Comparison of ENCODE assay signal across 12 cellular contexts in genomic region chr1:155186955-155187891, GRCh38. TPM values are rescaled to one million over a fixed set of nuclear protein-coding genes. Genes with fewer than 3 reads are reported as not detected.
DNase-seq lines count a peak whose midpoint lies in the region; ATAC-seq, FAIRE-seq and TF ChIP-seq lines count a peak whose summit lies in the region.
"Had no signal": no experiment of that assay in that cellular context is flagged by ENCODE, and none has a peak within 500 bp of the region (broad histone marks: within the 10 kb centered on the region; RNA-seq: fewer than 3 reads in every experiment).

No MANE protein-coding gene starts in this region.

- no peak for TF ChIP-seq POLR2A in A549 (IDR thresholded peaks at IDR 0.05; ENCODE audit: low read length)

- H3K36me3 Mint-ChIP-seq in GM23338 (ENCODE audit: low read depth), result peaks cover 15% of the 10 kb centered on the region
- no peaks in the 10 kb centered on the region for H3K36me3 Mint-ChIP-seq in dendritic cell treated with granulocyte-macrophage colony-stimulating factor and Interleukin-4, amounts not matched to agents 40 ng/mL and 50 ng/mL, for 4 days (ENCODE audit: low read depth)
- H3K36me3 Mint-ChIP-seq in naive thymus-derived CD8-positive, alpha-beta T cell, result peaks cover 0 to 16% (median 0%) of the 10 kb centered on the region in 3 donors

- WGBS in A549 (ENCODE audit: missing lambda C conversion rate), result 76% methylated on average over 27 of the region's 27 CpGs

- intact Hi-C loops in dendritic cell treated with granulocyte-macrophage colony-stimulating factor and Interleukin-4, amounts not matched to agents 40 ng/mL and 50 ng/mL, for 4 days (cut with micrococcal nuclease), result no loop called here

- no peaks in the 10 kb centered on the region for H4K20me1 ChIP-seq in GM23338 (replicated peaks; ENCODE audit: insufficient read depth)

- ATAC-seq in A549 (peak; percentile 14 to 19; a peak in 3 of 6 replicates), GM23338 (peak; percentile 39), GM21515 (IDR thresholded peaks at IDR 0.05; ENCODE audit: unreplicated experiment) (no peak)
- ATAC-seq in naive thymus-derived CD8-positive, alpha-beta T cell, result peak in 1 of 2 donors; percentile 20
- ATAC-seq: activated T-cell treated with anti-CD3 and anti-CD28 coated beads, Interleukin-2, amount 50 U/mL, for 4 hours had no signal

- H3K27ac ChIP-seq in A549, result no peak overlapping the region
- H3K27ac ChIP-seq in GM23338 (ENCODE audit: low read depth), result no peak overlapping the region

- H3K4me2 ChIP-seq in A549 (no peak overlapping the region), GM23338 (0 out of 2 replicates have a peak overlapping the region, but pooled peaks have one; percentile 43)

- peaks cover 34% of the 10 kb centered on the region for H3K4me1 Mint-ChIP-seq in GM23338
- peaks cover 57% of the 10 kb centered on the region for H3K4me1 Mint-ChIP-seq in dendritic cell treated with granulocyte-macrophage colony-stimulating factor and Interleukin-4, amounts not matched to agents 40 ng/mL and 50 ng/mL, for 4 days (ENCODE audit: low read depth)
- H3K4me1 Mint-ChIP-seq in naive thymus-derived CD8-positive, alpha-beta T cell, result peaks cover 8 to 14% (median 10%) of the 10 kb centered on the region in 4 donors

- TF ChIP-seq CTCF in A549 (IDR thresholded peaks at IDR 0.05) (no peak), GM23338 (conservative IDR thresholded peaks at IDR 0.05; ENCODE audit: low read depth in 2 of 2) (no peak)

- peak overlapping the region; percentile 14; the same call in 1 of the 3 replicates for H3K4me3 Mint-ChIP-seq in GM23338
- H3K4me3 Mint-ChIP-seq in dendritic cell treated with granulocyte-macrophage colony-stimulating factor and Interleukin-4, amounts not matched to agents 40 ng/mL and 50 ng/mL, for 4 days, result no peak overlapping the region
- no peak overlapping the region for H3K4me3 Mint-ChIP-seq in naive thymus-derived CD8-positive, alpha-beta T cell
- H3K4me3 Mint-ChIP-seq: activated T-cell treated with anti-CD3 and anti-CD28 coated beads, Interleukin-2, amount 50 U/mL, for 4 hours had no signal

- POLR2A ChIA-PET in A549 (lab: Yijun Ruan, JAX), result no interaction called here
- POLR2A ChIA-PET in naive thymus-derived CD8-positive, alpha-beta T cell (lab: Charles Lee), result interaction anchor here (0.6 kb wide), 1 partner anchor 68 kb away, joined by 3 read pairs; the partner anchor contains the start of gene ENTREP3

- no peaks in the 10 kb centered on the region for H3K9me2 ChIP-seq in GM23338 (ENCODE audit: insufficient read depth)

- no peak overlapping the region for H2AFZ ChIP-seq in GM23338

- FAIRE-seq in A549 (lab: Jason Lieb, UNC), result no peak

- H3K79me2 ChIP-seq in GM23338 (replicated peaks; ENCODE audit: insufficient read depth), result no peaks in the 10 kb centered on the region

- CTCF ChIA-PET in A549 (lab: Yijun Ruan, JAX), result interaction anchor here (1.0 to 5.6 kb wide), 4 partner anchors 10 to 63 kb away, joined by 3 to 51 read pairs (median 7); partner anchors contain the start of genes KRTCAP2 and TRIM46

- H3K27me3 ChIP-seq in GM23338 (ENCODE audit: insufficient read depth), result no peaks in the 10 kb centered on the region
- H3K27me3 ChIP-seq: tibial nerve had no signal

- DNase-seq in A549 (ENCODE audit: low read depth in 1 of 2, low spot score in 1 of 2) (no peak), GM23338 (ENCODE audit: low spot score) (peak; percentile 40), LoVo (ENCODE audit: low spot score) (no peak), SW480 (ENCODE audit: low spot score) (no peak), NCI-H2029 (lab: John Stamatoyannopoulos, UW) (no peak)
- peak in 1 of 10 donors; percentile 59 for DNase-seq in naive thymus-derived CD8-positive, alpha-beta T cell
- DNase-seq: activated CD4-positive, alpha-beta T cell treated with anti-CD3 and anti-CD28 coated beads for 1 hour; activated T-cell treated with anti-CD3 and anti-CD28 coated beads, Interleukin-2, amount 50 U/mL, for 4 hours; C1 segment of cervical spinal cord had no signal

- 0 out of 3 replicates have a peak, but pooled peaks cover 2% of the 10 kb centered on the region for H3K9me3 Mint-ChIP-seq in GM23338
- H3K9me3 Mint-ChIP-seq in dendritic cell treated with granulocyte-macrophage colony-stimulating factor and Interleukin-4, amounts not matched to agents 40 ng/mL and 50 ng/mL, for 4 days, result no peaks in the 10 kb centered on the region
- no peaks in the 10 kb centered on the region for H3K9me3 Mint-ChIP-seq in naive thymus-derived CD8-positive, alpha-beta T cell
- H3K9me3 Mint-ChIP-seq: activated T-cell treated with anti-CD3 and anti-CD28 coated beads, Interleukin-2, amount 50 U/mL, for 4 hours had no signal

- H3K27me3 Mint-ChIP-seq in GM23338 (ENCODE audit: insufficient read depth, low read depth, poor library complexity), result peaks cover 25% of the 10 kb centered on the region
- peaks cover 22% of the 10 kb centered on the region for H3K27me3 Mint-ChIP-seq in dendritic cell treated with granulocyte-macrophage colony-stimulating factor and Interleukin-4, amounts not matched to agents 40 ng/mL and 50 ng/mL, for 4 days
- H3K27me3 Mint-ChIP-seq in naive thymus-derived CD8-positive, alpha-beta T cell, result no peaks in the 10 kb centered on the region

- H3K4me1 ChIP-seq in A549 (peaks cover 4% of the 10 kb centered on the region; the same call in 2 of the 3 replicates), GM23338 (ENCODE audit: insufficient read depth) (peaks cover 17% of the 10 kb centered on the region)

- H3K27ac Mint-ChIP-seq in GM23338, result no peak overlapping the region
- H3K27ac Mint-ChIP-seq in dendritic cell treated with granulocyte-macrophage colony-stimulating factor and Interleukin-4, amounts not matched to agents 40 ng/mL and 50 ng/mL, for 4 days, result peak overlapping the region; percentile 83
- peak overlapping the region in 8 of 10 donors; percentile 10 to 89 (median 61) for H3K27ac Mint-ChIP-seq in naive thymus-derived CD8-positive, alpha-beta T cell

- TF ChIP-seq RAD21 in A549 (conservative IDR thresholded peaks at IDR 0.05 in 1 of 2, IDR thresholded peaks at IDR 0.05 in 1 of 2), result no peak

- H3K4me3 ChIP-seq in A549 (no peak overlapping the region), GM23338 (no peak overlapping the region)
- H3K4me3 ChIP-seq: tibial nerve had no signal

- H3F3A ChIP-seq in GM23338 (replicated peaks; ENCODE audit: low read depth), result peaks cover 6% of the 10 kb centered on the region; the same call in 1 of the 2 replicates

- no peaks in the 10 kb centered on the region for H3K36me3 ChIP-seq in GM23338 (ENCODE audit: insufficient read depth)
- H3K36me3 ChIP-seq: tibial nerve had no signal

- H3K9me3 ChIP-seq in A549, result no peaks in the 10 kb centered on the region
- H3K9me3 ChIP-seq: tibial nerve had no signal

- TF ChIP-seq EP300 in A549 (IDR thresholded peaks at IDR 0.05), result no peak

RNA-seq across cellular contexts. Expression of gene TRIM46, which starts 13.6 kb away (rescaled TPM):
- polyA plus RNA-seq in A549 (2011; rRNA removed) (1.1 and 1.5 TPM in 2 replicates), A549 (2017; fragmentation: RNase III; extraction: RNeasy Plus Mini Kit Qiagen cat#74134 plus additional on column Dnase treatment) (1.7 to 2.8 TPM (median 2.7 TPM) in 3 replicates), GM23338 (2016; fragmentation: Nextera tagmentation; extraction: Ambion mirVana) (7.4 and 8.1 TPM in 2 replicates)
- 1.9 and 2.3 TPM in 2 replicates for polyA plus RNA-seq in A549 (2012; cell fraction: cytosol; rRNA removed)
- 7.7 and 11.0 TPM in 2 replicates for polyA plus RNA-seq in A549 (2012; cell fraction: nucleus; rRNA removed)
- 1.3 and 1.9 TPM in 2 replicates for polyA minus RNA-seq in A549 (2011; rRNA and poly(A)+ RNA removed)
- 15.4 and 18.8 TPM in 2 replicates for total RNA-seq in GM23338 (2014; rRNA removed; shearing (Covaris generic))
- total RNA-seq in naive thymus-derived CD8-positive, alpha-beta T cell, result 1 to 10 TPM; 4.0 to 4.1 TPM
- under 1 TPM; 0.40 to 0.92 (median 0.60) TPM for polyA plus RNA-seq in naive thymus-derived CD8-positive, alpha-beta T cell

RNA-seq across cellular contexts. Expression of gene KRTCAP2, which starts 14.1 kb away (rescaled TPM):
- polyA plus RNA-seq in A549 (2011; rRNA removed), result 154 and 227 TPM in 2 replicates
- 242 and 259 TPM in 2 replicates for polyA plus RNA-seq in A549 (2012; cell fraction: cytosol; rRNA removed)
- polyA plus RNA-seq in A549 (2012; cell fraction: nucleus; rRNA removed), result 210 and 274 TPM in 2 replicates
- 216 to 218 TPM (median 217 TPM) in 3 replicates for polyA plus RNA-seq in A549 (2017; fragmentation: RNase III; extraction: RNeasy Plus Mini Kit Qiagen cat#74134 plus additional on column Dnase treatment)
- 307 and 312 TPM in 2 replicates for polyA minus RNA-seq in A549 (2011; rRNA and poly(A)+ RNA removed)
- 101 and 106 TPM in 2 replicates for total RNA-seq in GM23338 (2014; rRNA removed; shearing (Covaris generic))
- polyA plus RNA-seq in GM23338 (2016; fragmentation: Nextera tagmentation; extraction: Ambion mirVana), result 579 and 628 TPM in 2 replicates
- total RNA-seq in naive thymus-derived CD8-positive, alpha-beta T cell, result 100 to 1,000 TPM; 148 to 152 TPM
- 100 to 1,000 TPM; 453 to 495 (median 490) TPM for polyA plus RNA-seq in naive thymus-derived CD8-positive, alpha-beta T cell

RNA-seq across cellular contexts. Expression of gene THBS3, which starts 20.5 kb away (rescaled TPM):
- polyA plus RNA-seq in A549 (2011; rRNA removed), result 13.8 and 16.2 TPM in 2 replicates
- 9.7 and 10.3 TPM in 2 replicates for polyA plus RNA-seq in A549 (2012; cell fraction: cytosol; rRNA removed)
- 70.1 and 72.7 TPM in 2 replicates for polyA plus RNA-seq in A549 (2012; cell fraction: nucleus; rRNA removed)
- 8.9 to 14.2 TPM (median 12.1 TPM) in 3 replicates for polyA plus RNA-seq in A549 (2017; fragmentation: RNase III; extraction: RNeasy Plus Mini Kit Qiagen cat#74134 plus additional on column Dnase treatment)
- 19.8 and 23.0 TPM in 2 replicates for polyA minus RNA-seq in A549 (2011; rRNA and poly(A)+ RNA removed)
- 1.2 and 6.3 TPM in 2 replicates for total RNA-seq in GM23338 (2014; rRNA removed; shearing (Covaris generic))
- 4.3 and 5.0 TPM in 2 replicates for polyA plus RNA-seq in GM23338 (2016; fragmentation: Nextera tagmentation; extraction: Ambion mirVana)
- total RNA-seq in naive thymus-derived CD8-positive, alpha-beta T cell, result 10 to 100 TPM; 36.8 to 37.9 TPM
- 1 to 10 TPM; 1.2 to 3.8 (median 3.0) TPM for polyA plus RNA-seq in naive thymus-derived CD8-positive, alpha-beta T cell

RNA-seq across cellular contexts. Expression of gene MTX1, which starts 21.3 kb away (rescaled TPM):
- polyA plus RNA-seq in A549 (2011; rRNA removed) (53.4 and 73.9 TPM in 2 replicates), A549 (2017; fragmentation: RNase III; extraction: RNeasy Plus Mini Kit Qiagen cat#74134 plus additional on column Dnase treatment) (64.5 to 67.2 TPM (median 67.1 TPM) in 3 replicates), GM23338 (2016; fragmentation: Nextera tagmentation; extraction: Ambion mirVana) (106 and 109 TPM in 2 replicates)
- polyA plus RNA-seq in A549 (2012; cell fraction: cytosol; rRNA removed), result 113 and 130 TPM in 2 replicates
- polyA plus RNA-seq in A549 (2012; cell fraction: nucleus; rRNA removed), result 143 and 156 TPM in 2 replicates
- polyA minus RNA-seq in A549 (2011; rRNA and poly(A)+ RNA removed), result 60.0 and 63.1 TPM in 2 replicates
- total RNA-seq in GM23338 (2014; rRNA removed; shearing (Covaris generic)), result 66.7 and 77.7 TPM in 2 replicates
- total RNA-seq in naive thymus-derived CD8-positive, alpha-beta T cell, result 10 to 100 TPM; 26.9 to 27.1 TPM
- polyA plus RNA-seq in naive thymus-derived CD8-positive, alpha-beta T cell, result 10 to 100 TPM; 45.8 to 50.7 (median 48.5) TPM

RNA-seq across cellular contexts. Expression of gene DPM3, which starts 46.9 kb away (rescaled TPM):
- polyA plus RNA-seq in A549 (2011; rRNA removed), result 22.8 and 33.7 TPM in 2 replicates
- polyA plus RNA-seq in A549 (2012; cell fraction: cytosol; rRNA removed), result 252 TPM in 2 replicates
- polyA plus RNA-seq in A549 (2012; cell fraction: nucleus; rRNA removed), result 247 and 265 TPM in 2 replicates
- 67.5 to 83.0 TPM (median 80.3 TPM) in 3 replicates for polyA plus RNA-seq in A549 (2017; fragmentation: RNase III; extraction: RNeasy Plus Mini Kit Qiagen cat#74134 plus additional on column Dnase treatment)
- polyA minus RNA-seq in A549 (2011; rRNA and poly(A)+ RNA removed), result 7.8 and 9.2 TPM in 2 replicates
- 13.6 and 19.2 TPM in 2 replicates for total RNA-seq in GM23338 (2014; rRNA removed; shearing (Covaris generic))
- 71.4 and 76.5 TPM in 2 replicates for polyA plus RNA-seq in GM23338 (2016; fragmentation: Nextera tagmentation; extraction: Ambion mirVana)
- total RNA-seq in naive thymus-derived CD8-positive, alpha-beta T cell, result 10 to 100 TPM; 45.2 to 59.8 TPM
- polyA plus RNA-seq in naive thymus-derived CD8-positive, alpha-beta T cell, result 100 to 1,000 TPM; 103 to 159 (median 159) TPM
